ENCODE assay signal across 1 cellular context in the genomic region with DNA sequence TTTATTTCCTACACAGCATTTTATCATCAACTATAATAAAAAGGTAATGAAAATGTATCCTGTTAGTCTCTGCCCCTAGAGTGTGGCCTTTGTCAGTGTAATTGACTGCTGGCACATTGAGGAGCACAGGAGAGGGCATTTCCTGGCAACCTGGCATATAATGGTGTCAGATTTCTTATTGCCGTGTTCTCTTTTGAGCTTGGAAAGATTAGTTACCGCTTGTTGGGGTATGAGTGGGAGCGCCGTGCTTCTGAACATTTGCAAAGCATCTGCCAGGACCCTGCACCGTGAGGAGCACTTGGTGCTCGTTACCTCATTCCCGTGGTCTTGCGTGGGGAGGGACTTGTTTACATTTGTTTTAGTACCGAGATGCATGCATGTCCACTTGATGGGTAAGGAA.
TF ChIP-seq lines count a peak whose summit lies in the region.

No MANE protein-coding gene starts in this region.

TF ChIP-seq in SK-N-SH treated with all-trans-retinoic acid at 6 μM for 48 hours, 23 proteins besides CTCF, POLR2A, EP300 and RAD21 (continued from another document):
- TF ChIP-seq, protein P1, sequence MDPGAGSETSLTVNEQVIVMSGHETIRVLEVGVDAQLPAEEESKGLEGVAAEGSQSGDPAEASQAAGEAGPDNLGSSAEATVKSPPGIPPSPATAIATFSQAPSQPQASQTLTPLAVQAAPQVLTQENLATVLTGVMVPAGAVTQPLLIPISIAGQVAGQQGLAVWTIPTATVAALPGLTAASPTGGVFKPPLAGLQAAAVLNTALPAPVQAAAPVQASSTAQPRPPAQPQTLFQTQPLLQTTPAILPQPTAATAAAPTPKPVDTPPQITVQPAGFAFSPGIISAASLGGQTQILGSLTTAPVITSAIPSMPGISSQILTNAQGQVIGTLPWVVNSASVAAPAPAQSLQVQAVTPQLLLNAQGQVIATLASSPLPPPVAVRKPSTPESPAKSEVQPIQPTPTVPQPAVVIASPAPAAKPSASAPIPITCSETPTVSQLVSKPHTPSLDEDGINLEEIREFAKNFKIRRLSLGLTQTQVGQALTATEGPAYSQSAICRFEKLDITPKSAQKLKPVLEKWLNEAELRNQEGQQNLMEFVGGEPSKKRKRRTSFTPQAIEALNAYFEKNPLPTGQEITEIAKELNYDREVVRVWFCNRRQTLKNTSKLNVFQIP (CRISPR knock-in tag; IDR thresholded peaks at IDR 0.05; ENCODE audit: borderline replicate concordance, low read depth), result no peak
- no peak for TF ChIP-seq ISL1 (CRISPR knock-in tag; IDR thresholded peaks at IDR 0.05)
